Comparison of ENCODE assay signal across 9 cellular contexts in genomic region chr5:157912621-157913325, GRCh38. TPM values are rescaled to one million over a fixed set of nuclear protein-coding genes. Genes with fewer than 3 reads are reported as not detected.
DNase-seq lines count a peak whose midpoint lies in the region; ATAC-seq, FAIRE-seq and TF ChIP-seq lines count a peak whose summit lies in the region.
"Had no signal": no experiment of that assay in that cellular context is flagged by ENCODE, and none has a peak within 500 bp of the region (broad histone marks: within the 10 kb centered on the region; RNA-seq: fewer than 3 reads in every experiment).

No MANE protein-coding gene starts in this region.

- H3K36me3 ChIP-seq in mammary epithelial cell (ENCODE audit: insufficient read depth, low read length) (no peaks in the 10 kb centered on the region), urinary bladder (ENCODE audit: insufficient read depth) (no peaks in the 10 kb centered on the region)

- H3K9ac ChIP-seq in mammary epithelial cell (ENCODE audit: insufficient read depth, low read length) = no peak overlapping the region

- H3K79me2 ChIP-seq in mammary epithelial cell (ENCODE audit: insufficient read depth, low read length) = no peaks in the 10 kb centered on the region

- no peak for FAIRE-seq in D721Med (lab: Jason Lieb, UNC)

- POLR2A ChIA-PET in activated CD8-positive, alpha-beta T cell treated with anti-CD3 and anti-CD28 coated beads for 36 hours (lab: Charles Lee) = no interaction called here

- H3K27ac ChIP-seq in mammary epithelial cell (ENCODE audit: insufficient read depth, low read depth, low read length) = no peak overlapping the region
- H3K27ac ChIP-seq in urinary bladder (ENCODE audit: low read depth) = peak overlapping the region; percentile 65

- no peaks in the 10 kb centered on the region for H3K9me3 Mint-ChIP-seq in activated CD8-positive, alpha-beta T cell treated with anti-CD3 and anti-CD28 coated beads for 36 hours

- no peaks in the 10 kb centered on the region for H3K36me3 Mint-ChIP-seq in activated CD8-positive, alpha-beta T cell treated with anti-CD3 and anti-CD28 coated beads for 36 hours (ENCODE audit: low read depth)

- no TSS peak for BruUV-seq in mammary epithelial cell (replicated peaks; lab: Mats Ljungman, UMichigan)

- H4K20me1 ChIP-seq in mammary epithelial cell (ENCODE audit: insufficient read depth, low read length) = no peaks in the 10 kb centered on the region

- CTCF ChIA-PET in mammary epithelial cell (lab: Charles Lee; ENCODE audit: low non-redundant PET) = no interaction called here
- CTCF ChIA-PET in activated CD8-positive, alpha-beta T cell treated with anti-CD3 and anti-CD28 coated beads for 36 hours (lab: Charles Lee) = interaction anchor here (1.4 kb wide), 1 partner anchor 95 kb away, joined by 4 read pairs; no protein-coding TSS in a partner anchor

- H3K4me3 Mint-ChIP-seq in activated CD8-positive, alpha-beta T cell treated with anti-CD3 and anti-CD28 coated beads for 36 hours = no peak overlapping the region

- no peak overlapping the region for H3K27ac Mint-ChIP-seq in activated CD8-positive, alpha-beta T cell treated with anti-CD3 and anti-CD28 coated beads for 36 hours

- in situ Hi-C loops in mammary epithelial cell (cut with MboI; ENCODE audit: low sequenced_read_pairs in 2 of 2) = loop anchor here in 1 of 2 donors (25.0 kb wide), 1 partner anchor 100 kb away; no protein-coding TSS in a partner anchor

- H3K4me1 Mint-ChIP-seq in activated CD8-positive, alpha-beta T cell treated with anti-CD3 and anti-CD28 coated beads for 36 hours (ENCODE audit: low read depth) = peaks cover under 1% of the 10 kb centered on the region

- no peak overlapping the region for H3K4me2 ChIP-seq in mammary epithelial cell (ENCODE audit: insufficient read depth, low read depth, low read length)

- 57% methylated on average over 10 of the region's 10 CpGs for WGBS in mammary epithelial cell (ENCODE audit: low coverage, missing lambda C conversion rate)
- WGBS in urinary bladder = 71% methylated on average over 10 of the region's 10 CpGs

- no peak overlapping the region for H2AFZ ChIP-seq in mammary epithelial cell (ENCODE audit: low read depth, low read length)

- dilution Hi-C loops in mammary epithelial cell (cut with HindIII; ENCODE audit: low sequenced_read_pairs) = no loop called here

- no peaks in the 10 kb centered on the region for H3K4me1 ChIP-seq in mammary epithelial cell (ENCODE audit: insufficient read depth, low read length)
- H3K4me1 ChIP-seq in urinary bladder (ENCODE audit: insufficient read depth) = no peaks in the 10 kb centered on the region

- H3K4me3 ChIP-seq in mammary epithelial cell (replicated peaks in 1 of 3; ENCODE audit: insufficient read depth in 1 of 3, low read depth in 2 of 3, low read length in 3 of 3) (no peak overlapping the region), urinary bladder (ENCODE audit: low read depth, low read length) (no peak overlapping the region)

- H3K9me3 ChIP-seq in mammary epithelial cell (replicated peaks; ENCODE audit: insufficient read depth, low read length) = no peaks in the 10 kb centered on the region

- no peaks in the 10 kb centered on the region for H3K27me3 Mint-ChIP-seq in activated CD8-positive, alpha-beta T cell treated with anti-CD3 and anti-CD28 coated beads for 36 hours

- TF ChIP-seq CTCF in mammary epithelial cell (conservative IDR thresholded peaks at IDR 0.05 in 1 of 2, IDR thresholded peaks at IDR 0.05 in 1 of 2; ENCODE audit: extremely low read depth in 1 of 2, insufficient read depth in 1 of 2, low read depth in 1 of 2, low read length in 2 of 2) = no peak
- no peak for TF ChIP-seq CTCF in D721Med (IDR thresholded peaks at IDR 0.05; ENCODE audit: insufficient read depth, missing control alignments)
- no peak for TF ChIP-seq CTCF in activated CD8-positive, alpha-beta T cell treated with anti-CD3 and anti-CD28 coated beads for 36 hours (IDR thresholded peaks at IDR 0.05)

- ATAC-seq in HG03457 (IDR thresholded peaks at IDR 0.05; ENCODE audit: unreplicated experiment) = peak; percentile 90
- ATAC-seq in activated CD8-positive, alpha-beta T cell treated with anti-CD3 and anti-CD28 coated beads for 36 hours = no peak
- ATAC-seq: Panc1 had no signal

- DNase-seq in SIG-M5 treated with dmso at 0.1 percent for 504 hours (lab: John Stamatoyannopoulos, UW; ENCODE audit: unreplicated experiment) (peak; percentile 40), SIG-M5 (lab: John Stamatoyannopoulos, UW) (no peak), mammary epithelial cell (peak; percentile 58), D721Med (ENCODE audit: insufficient read length, low spot score) (no peak), foreskin melanocyte (no peak)
- DNase-seq in activated CD8-positive, alpha-beta T cell treated with anti-CD3 and anti-CD28 coated beads for 36 hours = no peak

- intact Hi-C loops in mammary epithelial cell (cut with micrococcal nuclease) = no loop called here
- intact Hi-C loops in activated CD8-positive, alpha-beta T cell treated with anti-CD3 and anti-CD28 coated beads for 36 hours (cut with micrococcal nuclease) = no loop called here

- no peaks in the 10 kb centered on the region for H3K27me3 ChIP-seq in mammary epithelial cell (ENCODE audit: insufficient read depth, low read length)

RNA-seq across cellular contexts. Expression of gene CLINT1, which starts 53.8 kb away (rescaled TPM):
- total RNA-seq in mammary epithelial cell (100 to 1,000 TPM in 1 of 2 donors, 10 to 100 TPM in 1; 77.2 to 127 TPM), urinary bladder (131 TPM)
- polyA plus RNA-seq in mammary epithelial cell (97.7 TPM), urinary bladder (46.8 TPM)
- polyA minus RNA-seq in mammary epithelial cell = 188 TPM
- total RNA-seq in activated CD8-positive, alpha-beta T cell treated with anti-CD3 and anti-CD28 coated beads for 36 hours = 10 to 100 TPM; 56.8 to 60.7 TPM

Comparison
In these comparisons a context has a peak if more than half of its experiments do, and no peak if none do; other contexts are left out.
1. DNase-seq: peak in SIG-M5 treated with dmso at 0.1 percent for 504 hours (single experiment) and mammary epithelial cell (single experiment); none in SIG-M5 (single experiment), D721Med (single experiment), foreskin melanocyte (single experiment) and activated CD8-positive, alpha-beta T cell treated with anti-CD3 and anti-CD28 coated beads for 36 hours (single experiment).